In genomic region chr4:6782846-6783110, GRCh38 we compare ENCODE assay signal across 8 cellular contexts. TPM values are rescaled to one million over a fixed set of nuclear protein-coding genes. Genes with fewer than 3 reads are reported as not detected.
DNase-seq lines count a peak whose midpoint lies in the region; ATAC-seq and TF ChIP-seq lines count a peak whose summit lies in the region.

No MANE protein-coding gene starts in this region.

- peak overlapping the region; percentile 95; the same call in 1 of the 2 replicates for H3K27ac ChIP-seq in HUES6 (ENCODE audit: low read depth, low read length)
- peak overlapping the region; percentile 86 for H3K27ac ChIP-seq in ectodermal cell (ENCODE audit: insufficient read depth, low read depth, low read length, poor library complexity, severe bottlenecking)
- H3K27ac ChIP-seq in naive thymus-derived CD4-positive, alpha-beta T cell (ENCODE audit: low read depth, low read length), result peak overlapping the region; percentile 97

- H3K27me3 ChIP-seq in BJ (ENCODE audit: control insufficient read depth, insufficient read depth, low read length), result no peaks in the 10 kb centered on the region; the same call in 1 of the 2 replicates
- H3K27me3 ChIP-seq in HUES6 (ENCODE audit: control insufficient read depth, insufficient read depth, low read length), result 0 out of 2 replicates have a peak, but pooled peaks cover 6% of the 10 kb centered on the region
- H3K27me3 ChIP-seq in ectodermal cell (ENCODE audit: control insufficient read depth, insufficient read depth, low read length, poor library complexity, severe bottlenecking), result peaks cover 10% of the 10 kb centered on the region
- no peaks in the 10 kb centered on the region for H3K27me3 ChIP-seq in naive thymus-derived CD4-positive, alpha-beta T cell (ENCODE audit: control insufficient read depth in 2 of 2, insufficient read depth in 2 of 2, low read length in 2 of 2)

- TF ChIP-seq CTCF in BJ (IDR thresholded peaks at IDR 0.05; ENCODE audit: insufficient read depth, low read depth, low read length), result no peak

- peaks cover 35 to 75% (median 69%) of the 10 kb centered on the region in 7 donors for H3K4me1 Mint-ChIP-seq in naive thymus-derived CD4-positive, alpha-beta T cell

- H3K4me3 ChIP-seq in BJ (ENCODE audit: low read depth, low read length) (peak overlapping the region; percentile 94), HUES6 (ENCODE audit: low read depth, low read length) (peak overlapping the region; percentile 90), ectodermal cell (ENCODE audit: insufficient read depth, low read depth, low read length) (peak overlapping the region; percentile 99)
- H3K4me3 ChIP-seq in naive thymus-derived CD4-positive, alpha-beta T cell (ENCODE audit: low read length), result peak overlapping the region; percentile 74

- no peaks in the 10 kb centered on the region for H3K27me3 Mint-ChIP-seq in naive thymus-derived CD4-positive, alpha-beta T cell

- H3K36me3 Mint-ChIP-seq in naive thymus-derived CD4-positive, alpha-beta T cell, result peaks cover 0 to 10% (median 6%) of the 10 kb centered on the region in 5 donors

- H3K27ac Mint-ChIP-seq in naive thymus-derived CD4-positive, alpha-beta T cell, result no peak overlapping the region

- peak overlapping the region; percentile 91 for H3K9ac ChIP-seq in HUES6 (ENCODE audit: low read length)

- 0% methylated on average over 34 of the region's 34 CpGs for WGBS in ectodermal cell, 2 experiments

- POLR2A ChIA-PET in BJ (lab: Charles Lee), result no interaction called here
- POLR2A ChIA-PET in naive thymus-derived CD4-positive, alpha-beta T cell (lab: Charles Lee), result interaction anchor here (1.4 to 3.8 kb wide), 5 partner anchors 14 to 286 kb away, joined by 4 to 35 read pairs (median 15); partner anchors contain the start of genes BLOC1S4 and TADA2B

- no peak for DNase-seq in BJ (ENCODE audit: low read depth)
- no peak for DNase-seq in naive thymus-derived CD4-positive, alpha-beta T cell
- no peak for DNase-seq in RKO (ENCODE audit: low spot score)
- no peak for DNase-seq in globus pallidus (ENCODE audit: low spot score)

- H3K9me3 ChIP-seq in HUES6 (ENCODE audit: control insufficient read depth, insufficient read depth, low read depth, low read length) (no peaks in the 10 kb centered on the region), ectodermal cell (ENCODE audit: control insufficient read depth, low read length) (no peaks in the 10 kb centered on the region)
- H3K9me3 ChIP-seq in naive thymus-derived CD4-positive, alpha-beta T cell (ENCODE audit: control insufficient read depth in 2 of 3, low read length in 3 of 3), result no peaks in the 10 kb centered on the region

- ATAC-seq in naive thymus-derived CD4-positive, alpha-beta T cell, result no peak
- no peak for ATAC-seq in activated CD4-positive, CD25-positive, alpha-beta regulatory T cell treated with anti-CD3 and anti-CD28 coated beads, Interleukin-2, amount 50 U/mL, for 24 hours
- no peak for ATAC-seq in HG02571 (IDR thresholded peaks at IDR 0.05; ENCODE audit: unreplicated experiment)

- intact Hi-C loops in naive thymus-derived CD4-positive, alpha-beta T cell (cut with micrococcal nuclease), result loop anchor here (1.0 to 10.0 kb wide), 23 partner anchors 31 to 1658 kb away; partner anchors contain the start of genes ABLIM2 (in 2 of the 2), BLOC1S4 (in 2 of the 2), GRPEL1 (in 2 of the 2) and MAN2B2 (in 2 of the 2)

- CTCF ChIA-PET in BJ (lab: Yijun Ruan, JAX), result no interaction called here
- CTCF ChIA-PET in naive thymus-derived CD4-positive, alpha-beta T cell (lab: Charles Lee), result no interaction called here

- H3K4me1 ChIP-seq in HUES6 (ENCODE audit: control insufficient read depth, insufficient read depth, low read length) (peaks cover 17% of the 10 kb centered on the region), ectodermal cell (ENCODE audit: control insufficient read depth, insufficient read depth, low read length) (peaks cover 14% of the 10 kb centered on the region)
- peaks cover 21 to 24% of the 10 kb centered on the region in 2 donors for H3K4me1 ChIP-seq in naive thymus-derived CD4-positive, alpha-beta T cell (ENCODE audit: control insufficient read depth in 2 of 2, insufficient read depth in 2 of 2, low read length in 2 of 2)

- H3K36me3 ChIP-seq in BJ (ENCODE audit: control insufficient read depth, insufficient read depth, low read length) (no peaks in the 10 kb centered on the region), HUES6 (ENCODE audit: control insufficient read depth, insufficient read depth, low read length) (no peaks in the 10 kb centered on the region; the same call in none of the 2 replicates), ectodermal cell (ENCODE audit: control insufficient read depth, insufficient read depth, low read length) (no peaks in the 10 kb centered on the region)
- peaks cover 0 to 4% (median 0%) of the 10 kb centered on the region in 3 experiments for H3K36me3 ChIP-seq in naive thymus-derived CD4-positive, alpha-beta T cell (ENCODE audit: control insufficient read depth in 2 of 3, insufficient read depth in 3 of 3, low read length in 3 of 3)

- H3K4me3 Mint-ChIP-seq in naive thymus-derived CD4-positive, alpha-beta T cell, result peak overlapping the region in 1 of 10 donors; percentile 85

- H3K9me3 Mint-ChIP-seq in naive thymus-derived CD4-positive, alpha-beta T cell, result no peaks in the 10 kb centered on the region

RNA-seq across cellular contexts. Expression of gene KIAA0232, which starts 0.3 kb away (rescaled TPM):
- 11.0 and 17.0 TPM in 2 replicates for polyA plus RNA-seq in BJ (2011; rRNA removed)
- polyA minus RNA-seq in BJ (2011; rRNA and poly(A)+ RNA removed), result 8.8 and 9.0 TPM in 2 replicates
- 31.2 TPM for polyA plus RNA-seq in ectodermal cell (2013, experiment 1 of 4)
- 38.8 TPM for polyA plus RNA-seq in ectodermal cell (2013, experiment 2 of 4)
- polyA plus RNA-seq in ectodermal cell (2013, experiment 3 of 4), result 29.5 TPM
- polyA plus RNA-seq in ectodermal cell (2013, experiment 4 of 4), result 35.6 TPM
- 10 to 100 TPM; 15.7 to 24.2 (median 19.8) TPM for total RNA-seq in naive thymus-derived CD4-positive, alpha-beta T cell
- polyA plus RNA-seq in naive thymus-derived CD4-positive, alpha-beta T cell, result 10 to 100 TPM; 12.0 to 13.3 TPM
